In the genomic region with DNA sequence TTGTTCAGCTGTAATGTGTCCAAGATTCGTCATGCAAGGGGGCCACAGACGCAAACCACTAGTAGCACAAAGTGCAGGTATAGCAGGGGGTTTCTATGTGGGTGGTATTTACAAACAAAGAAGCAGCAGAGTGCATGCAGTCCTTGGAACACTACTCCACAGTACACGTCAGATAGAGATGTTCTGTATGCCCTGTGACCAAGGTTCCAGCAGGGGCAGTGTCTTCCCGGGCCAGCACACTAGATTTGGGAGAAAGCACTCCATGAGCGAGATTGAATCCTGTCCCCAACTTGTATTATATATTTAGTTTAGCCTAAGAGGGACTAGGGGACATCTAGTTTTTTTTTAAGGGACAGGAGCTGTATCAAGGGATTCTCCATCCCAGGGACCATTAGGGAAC, we compare ENCODE assay signal across 26 cellular contexts. TPM values are rescaled to one million over a fixed set of nuclear protein-coding genes. Genes with fewer than 3 reads are reported as not detected.
DNase-seq lines count a peak whose midpoint lies in the region; ATAC-seq, FAIRE-seq and TF ChIP-seq lines count a peak whose summit lies in the region.
"Had no signal": no experiment of that assay in that cellular context is flagged by ENCODE, and none has a peak within 500 bp of the region (broad histone marks: within the 10 kb centered on the region; RNA-seq: fewer than 3 reads in every experiment).

No MANE protein-coding gene starts in this region.

- TF ChIP-seq EP300 in K562 (IDR thresholded peaks at IDR 0.05; ENCODE audit: low read length): no peak

- H3K4me3 Mint-ChIP-seq in HFFc6: no peak overlapping the region
- H3K4me3 Mint-ChIP-seq: activated B cell treated with CpG ODN at 0.5 μM for 24 hours; activated CD4-positive, alpha-beta memory T cell treated with anti-CD3 and anti-CD28 coated beads for 36 hours; activated naive CD8-positive, alpha-beta T cell treated with anti-CD3 and anti-CD28 coated beads, Interleukin-2, amount 10 ng/mL, durations not matched to agents 7 days and 5 days; CD8-positive, alpha-beta memory T cell had no signal

- H3K9me3 ChIP-seq in K562 (replicated peaks; ENCODE audit: control insufficient read depth, insufficient read depth, low read depth, low read length) (no peaks in the 10 kb centered on the region), tibial artery (no peaks in the 10 kb centered on the region)
- H3K9me3 ChIP-seq: gastroesophageal sphincter, HAP-1, psoas muscle had no signal

- H3K4me3 ChIP-seq in K562 (no peak overlapping the region), tibial artery (no peak overlapping the region)
- H3K4me3 ChIP-seq: gastroesophageal sphincter, HAP-1, lung, psoas muscle had no signal

- no peak for FAIRE-seq in K562 (lab: Jason Lieb, UNC)

- no peak for TF ChIP-seq POLR2A in K562 (conservative IDR thresholded peaks at IDR 0.05)

- H2AFZ ChIP-seq in K562 (ENCODE audit: low read depth, low read length): no peak overlapping the region

- no peak overlapping the region for H3K4me2 ChIP-seq in K562 (ENCODE audit: insufficient read depth, low read length)

- no peaks in the 10 kb centered on the region for H4K20me1 ChIP-seq in K562 (replicated peaks; ENCODE audit: control insufficient read depth, insufficient read depth, low read length)

- H3K4me1 ChIP-seq in K562 (replicated peaks in 1 of 2; ENCODE audit: control insufficient read depth in 2 of 2, insufficient read depth in 2 of 2, low read length in 2 of 2) (no peaks in the 10 kb centered on the region), tibial artery (no peaks in the 10 kb centered on the region)
- H3K4me1 ChIP-seq: gastroesophageal sphincter, HAP-1, psoas muscle had no signal

- CTCF ChIA-PET in K562 (lab: Yijun Ruan, JAX; ENCODE audit: low intra/inter-chr PET ratio): no interaction called here

- intact Hi-C loops in K562 (cut with micrococcal nuclease) (no loop called here), tibial artery (cut with DNase I; ENCODE audit: low total_unique reads) (no loop called here)

- no peaks in the 10 kb centered on the region for H3K27me3 Mint-ChIP-seq in HFFc6 (ENCODE audit: insufficient read depth)
- H3K27me3 Mint-ChIP-seq: activated B cell treated with CpG ODN at 0.5 μM for 24 hours; activated CD4-positive, alpha-beta memory T cell treated with anti-CD3 and anti-CD28 coated beads for 36 hours; activated naive CD8-positive, alpha-beta T cell treated with anti-CD3 and anti-CD28 coated beads, Interleukin-2, amount 10 ng/mL, durations not matched to agents 7 days and 5 days had no signal

- peaks cover 28% of the 10 kb centered on the region for H3K4me1 Mint-ChIP-seq in HFFc6 (ENCODE audit: low read depth)
- H3K4me1 Mint-ChIP-seq: activated B cell treated with CpG ODN at 0.5 μM for 24 hours; activated naive CD8-positive, alpha-beta T cell treated with anti-CD3 and anti-CD28 coated beads, Interleukin-2, amount 10 ng/mL, durations not matched to agents 7 days and 5 days; CD8-positive, alpha-beta memory T cell had no signal

- H3K9ac ChIP-seq in K562 (ENCODE audit: insufficient read depth in 1 of 2, low read depth in 2 of 2, low read length in 2 of 2): no peak overlapping the region

- TF ChIP-seq RAD21 in K562 (CRISPR knock-in tag; conservative IDR thresholded peaks at IDR 0.05 in 1 of 2, IDR thresholded peaks at IDR 0.05 in 1 of 2): no peak

- no TSS peak for BruUV-seq in K562 (replicated peaks; lab: Mats Ljungman, UMichigan)

- no peaks in the 10 kb centered on the region for H3K79me2 ChIP-seq in K562 (ENCODE audit: control insufficient read depth, insufficient read depth, low read length)

- H3K9me1 ChIP-seq in K562 (ENCODE audit: control insufficient read depth, insufficient read depth, low read length): no peaks in the 10 kb centered on the region

- H3K36me3 ChIP-seq in K562 (ENCODE audit: control insufficient read depth, insufficient read depth, low read length) (no peaks in the 10 kb centered on the region), tibial artery (no peaks in the 10 kb centered on the region)
- H3K36me3 ChIP-seq: gastroesophageal sphincter, HAP-1 had no signal

- H3K27ac ChIP-seq in K562 (ENCODE audit: extremely low read depth, low read depth, low read length): no peak overlapping the region
- no peak overlapping the region for H3K27ac ChIP-seq in tibial artery
- H3K27ac ChIP-seq: gastroesophageal sphincter, psoas muscle had no signal

- no peak overlapping the region for H3K27ac Mint-ChIP-seq in HFFc6
- H3K27ac Mint-ChIP-seq: activated B cell treated with CpG ODN at 0.5 μM for 24 hours; activated CD4-positive, alpha-beta memory T cell treated with anti-CD3 and anti-CD28 coated beads for 36 hours; activated naive CD8-positive, alpha-beta T cell treated with anti-CD3 and anti-CD28 coated beads, Interleukin-2, amount 10 ng/mL, durations not matched to agents 7 days and 5 days; CD8-positive, alpha-beta memory T cell had no signal

- TF ChIP-seq CTCF in HFFc6 (IDR thresholded peaks at IDR 0.05): peak; percentile 38
- no peak for TF ChIP-seq CTCF in K562 (IDR thresholded peaks at IDR 0.05 in 2 of 3, conservative IDR thresholded peaks at IDR 0.05 in 1 of 3; ENCODE audit: insufficient read depth in 2 of 3, low read depth in 1 of 3, low read length in 3 of 3)
- TF ChIP-seq CTCF in tibial artery (IDR thresholded peaks at IDR 0.05): no peak

- POLR2A ChIA-PET in K562 (lab: Yijun Ruan, JAX): no interaction called here

- in situ Hi-C loops in K562 (cut with MboI): no loop called here

- DNase-seq in DMS114 treated with DMSO at 0.1 percent for 48 hours (lab: John Stamatoyannopoulos, UW; ENCODE audit: unreplicated experiment) (peak; percentile 9), HFFc6 (no peak), K562 (ENCODE audit: extremely low read depth in 1 of 4, low spot score in 3 of 4) (no peak), iPS-NIHi7 (ENCODE audit: extremely low spot score) (peak; percentile 33), tibial artery (no peak), DMS 273 treated with DMSO at 0.1 percent for 48 hours (lab: John Stamatoyannopoulos, UW) (no peak), kidney glomerular epithelial cell (lab: John Stamatoyannopoulos, UW) (no peak)
- DNase-seq in stimulated activated naive CD8-positive, alpha-beta T cell treated with anti-CD3 and anti-CD28 coated beads, Interleukin-15, Interleukin-2, amounts not matched to agents 100 U/mL and 50 U/mL, for 24 hours: no peak
- DNase-seq: activated B cell treated with CpG ODN at 0.5 μM for 24 hours; activated CD4-positive, alpha-beta memory T cell treated with anti-CD3 and anti-CD28 coated beads for 36 hours; activated CD8-positive, alpha-beta memory T cell treated with anti-CD3 and anti-CD28 coated beads, Interleukin-2, amount 50 U/mL, for 48 hours; activated naive CD8-positive, alpha-beta T cell treated with anti-CD3 and anti-CD28 coated beads, Interleukin-2, amount 10 ng/mL, durations not matched to agents 7 days and 5 days; CD8-positive, alpha-beta memory T cell; DMS79; effector CD4-positive, alpha-beta T cell; IMR-90; NCI-H1092; NCI-H1930; psoas muscle; stimulated activated CD8-positive, alpha-beta memory T cell treated with anti-CD3 and anti-CD28 coated beads, Interleukin-4, amount 100 ng/mL, for 48 hours had no signal

- no peaks in the 10 kb centered on the region for H3K36me3 Mint-ChIP-seq in HFFc6 (ENCODE audit: low read depth)
- H3K36me3 Mint-ChIP-seq: activated CD4-positive, alpha-beta memory T cell treated with anti-CD3 and anti-CD28 coated beads for 36 hours; activated naive CD8-positive, alpha-beta T cell treated with anti-CD3 and anti-CD28 coated beads, Interleukin-2, amount 10 ng/mL, durations not matched to agents 7 days and 5 days; CD8-positive, alpha-beta memory T cell had no signal

- 0 out of 3 replicates have a peak, but pooled peaks have one; percentile 36 for ATAC-seq in K562
- ATAC-seq in stimulated activated naive CD8-positive, alpha-beta T cell treated with anti-CD3 and anti-CD28 coated beads, Interleukin-15, Interleukin-2, amounts not matched to agents 100 U/mL and 50 U/mL, for 24 hours: no peak
- ATAC-seq: gastroesophageal sphincter, psoas muscle had no signal

- no peaks in the 10 kb centered on the region for H3K9me3 Mint-ChIP-seq in HFFc6
- H3K9me3 Mint-ChIP-seq: activated B cell treated with CpG ODN at 0.5 μM for 24 hours; activated CD4-positive, alpha-beta memory T cell treated with anti-CD3 and anti-CD28 coated beads for 36 hours; activated naive CD8-positive, alpha-beta T cell treated with anti-CD3 and anti-CD28 coated beads, Interleukin-2, amount 10 ng/mL, durations not matched to agents 7 days and 5 days; CD8-positive, alpha-beta memory T cell had no signal

- H3K27me3 ChIP-seq in K562 (ENCODE audit: control insufficient read depth in 2 of 2, insufficient read depth in 2 of 2, low read length in 2 of 2) (no peaks in the 10 kb centered on the region), tibial artery (no peaks in the 10 kb centered on the region)
- H3K27me3 ChIP-seq: gastroesophageal sphincter had no signal

- WGBS in K562 (ENCODE audit: insufficient coverage, low coverage, missing lambda C conversion rate): 0% methylated on average over 4 of the region's 5 CpGs

TF ChIP-seq in K562, 482 proteins besides CTCF, POLR2A, EP300 and RAD21 (continues in another document):
- no peak for TF ChIP-seq CBX3 (IDR thresholded peaks at IDR 0.05; ENCODE audit: borderline replicate concordance in 1 of 2, low read length in 2 of 2)

RNA-seq across cellular contexts. Expression of gene ESX1, which starts 54.4 kb away (rescaled TPM):
- total RNA-seq in HFFc6 (2021; fragmentation: NEBNext Ultra II Directional; extraction: Animal tissue kit (Norgen Biotek cat#: 25700)): not detected
- total RNA-seq in K562 (2011; cell fraction: chromatin; rRNA removed; ENCODE audit: low replicate concordance): not detected in 2 replicates
- not detected in 2 replicates for total RNA-seq in K562 (2011; cell fraction: nucleolus; rRNA removed)
- total RNA-seq in K562 (2011; cell fraction: nucleoplasm; rRNA removed): not detected in 2 replicates
- not detected in 2 replicates for total RNA-seq in K562 (2014; rRNA removed)
- total RNA-seq in K562 (2014; rRNA removed; fragmentation: Illumina TruSeq; extraction: Trizol): not detected in 2 replicates
- not detected in 2 replicates for total RNA-seq in K562 (2015; rRNA removed; fragmentation: Illumina TruSeq; extraction: Trizol)
- total RNA-seq in K562 (2021): not detected in 2 replicates
- polyA plus RNA-seq in K562 (2011; rRNA removed): not detected in 2 replicates
- not detected in 2 replicates for polyA plus RNA-seq in K562 (2011; cell fraction: cytosol; rRNA removed)
- polyA plus RNA-seq in K562 (2011; cell fraction: nucleus; rRNA removed): not detected in 2 replicates
- polyA plus RNA-seq in K562 (2012): not detected in 2 replicates
- not detected in 2 replicates for polyA plus RNA-seq in K562 (2014; fragmentation: Illumina TruSeq; extraction: Trizol)
- not detected for polyA plus RNA-seq in K562 (2014; fragmentation: Nextera tagmentation; extraction: Ambion mirVana)
- not detected in 2 replicates for polyA plus RNA-seq in K562 (2014; rRNA removed)
- not detected in 2 replicates for polyA minus RNA-seq in K562 (2011; rRNA and poly(A)+ RNA removed)
- polyA minus RNA-seq in K562 (2011; cell fraction: cytosol; rRNA and poly(A)+ RNA removed): not detected in 2 replicates
- polyA minus RNA-seq in K562 (2011; cell fraction: nucleus; rRNA and poly(A)+ RNA removed): not detected in 2 replicates
- total RNA-seq: activated B cell treated with CpG ODN at 0.5 μM for 24 hours; activated CD4-positive, alpha-beta memory T cell treated with anti-CD3 and anti-CD28 coated beads for 36 hours; activated naive CD8-positive, alpha-beta T cell treated with anti-CD3 and anti-CD28 coated beads, Interleukin-2, amount 10 ng/mL, durations not matched to agents 7 days and 5 days; CD8-positive, alpha-beta memory T cell; chondrocyte; gastroesophageal sphincter; IMR-90; kidney epithelial cell; lung; psoas muscle had no signal
- polyA plus RNA-seq: CD8-positive, alpha-beta memory T cell; esophagus; IMR-90; lung; psoas muscle had no signal

Comparison
In these comparisons a context has a peak if more than half of its experiments do, and no peak if none do; other contexts are left out.
1. DNase-seq: peak in DMS114 treated with DMSO at 0.1 percent for 48 hours (single experiment) and iPS-NIHi7 (single experiment); none in HFFc6 (single experiment), K562 (0 of 4), tibial artery (0 of 2), stimulated activated naive CD8-positive, alpha-beta T cell treated with anti-CD3 and anti-CD28 coated beads, Interleukin-15, Interleukin-2, amounts not matched to agents 100 U/mL and 50 U/mL, for 24 hours (single experiment), DMS 273 treated with DMSO at 0.1 percent for 48 hours (single experiment) and kidney glomerular epithelial cell (single experiment).